Comparison of ENCODE assay signal across 1 cellular context in genomic region chr1:46198026-46198826, GRCh38.
TF ChIP-seq lines count a peak whose summit lies in the region.

TSS of gene POMGNT1 (minus strand) at chr1:46198434. CDS start at chr1:46197821, 613 bp downstream.

TF ChIP-seq in HepG2, 621 proteins besides CTCF, POLR2A, EP300 and RAD21 (continued from another document and continues in another):
- TF ChIP-seq AHDC1 (CRISPR knock-in tag; IDR thresholded peaks at IDR 0.05; ENCODE audit: borderline replicate concordance) = no peak
- no peak for TF ChIP-seq SPEN (CRISPR knock-in tag; IDR thresholded peaks at IDR 0.05; ENCODE audit: low read depth)
- TF ChIP-seq ZSCAN22 (CRISPR knock-in tag; IDR thresholded peaks at IDR 0.05) = peak; percentile 90
- TF ChIP-seq ZBTB7A (CRISPR knock-in tag; IDR thresholded peaks at IDR 0.05) = 0 out of 2 replicates have a peak, but pooled peaks have one; percentile 23
- no peak for TF ChIP-seq HMGA1 (CRISPR knock-in tag; conservative IDR thresholded peaks at IDR 0.05)
- no peak for TF ChIP-seq TBL1XR1 (IDR thresholded peaks at IDR 0.05; ENCODE audit: borderline replicate concordance, low read length, partially characterized antibody)
- TF ChIP-seq ZNF275 (CRISPR knock-in tag; IDR thresholded peaks at IDR 0.05; ENCODE audit: borderline replicate concordance) = peak; percentile 71; the same call in 1 of the 2 replicates
- peak; percentile 62; the same call in 1 of the 2 replicates for TF ChIP-seq UBTF (CRISPR knock-in tag; IDR thresholded peaks at IDR 0.05)
- no peak for TF ChIP-seq PBX3 (CRISPR knock-in tag; IDR thresholded peaks at IDR 0.05; ENCODE audit: borderline replicate concordance)
- TF ChIP-seq ZNF574 (CRISPR knock-in tag; IDR thresholded peaks at IDR 0.05) = peak; percentile 50; the same call in 1 of the 2 replicates
- TF ChIP-seq MEIS1 (CRISPR knock-in tag; IDR thresholded peaks at IDR 0.05; ENCODE audit: borderline replicate concordance) = peak; percentile 4; the same call in 1 of the 2 replicates
- 0 out of 2 replicates have a peak, but pooled peaks have one; percentile 41 for TF ChIP-seq ZNF556 (CRISPR knock-in tag; IDR thresholded peaks at IDR 0.05; ENCODE audit: borderline replicate concordance)
- TF ChIP-seq YEATS2 (CRISPR knock-in tag; IDR thresholded peaks at IDR 0.05; ENCODE audit: borderline replicate concordance) = no peak
- TF ChIP-seq IKZF5 (CRISPR knock-in tag; IDR thresholded peaks at IDR 0.05) = peak; percentile 20; the same call in 1 of the 2 replicates
- TF ChIP-seq ZIK1 (CRISPR knock-in tag; IDR thresholded peaks at IDR 0.05; ENCODE audit: borderline replicate concordance, low read depth) = 0 out of 2 replicates have a peak, but pooled peaks have one; percentile 28
- no peak for TF ChIP-seq HOXD1 (CRISPR knock-in tag; IDR thresholded peaks at IDR 0.05)
- 0 out of 2 replicates have a peak, but pooled peaks have one; percentile 14 for TF ChIP-seq FOXO1 (CRISPR knock-in tag; IDR thresholded peaks at IDR 0.05)
- TF ChIP-seq MEIS2 (CRISPR knock-in tag; IDR thresholded peaks at IDR 0.05) = peak; percentile 74; the same call in 1 of the 2 replicates
- peak; percentile 38; the same call in 1 of the 2 replicates for TF ChIP-seq ISL2 (CRISPR knock-in tag; IDR thresholded peaks at IDR 0.05)
- TF ChIP-seq ZNF382 (CRISPR knock-in tag; IDR thresholded peaks at IDR 0.05; ENCODE audit: borderline replicate concordance) = no peak
- TF ChIP-seq HNF1B (CRISPR knock-in tag; IDR thresholded peaks at IDR 0.05) = 0 out of 2 replicates have a peak, but pooled peaks have one; percentile 8
- TF ChIP-seq RXRA (CRISPR knock-in tag; IDR thresholded peaks at IDR 0.05) = peak; percentile 28; the same call in 1 of the 2 replicates
- TF ChIP-seq ZBTB1 (CRISPR knock-in tag; IDR thresholded peaks at IDR 0.05; ENCODE audit: borderline replicate concordance) = no peak
- TF ChIP-seq KAT8 (CRISPR knock-in tag; IDR thresholded peaks at IDR 0.05) = peak; percentile 53; the same call in 1 of the 2 replicates
- TF ChIP-seq ZMYM4 (CRISPR knock-in tag; IDR thresholded peaks at IDR 0.05) = no peak
- 0 out of 2 replicates have a peak, but pooled peaks have one; percentile 15 for TF ChIP-seq NR0B2 (CRISPR knock-in tag; IDR thresholded peaks at IDR 0.05)
- TF ChIP-seq ZNF335 (CRISPR knock-in tag; IDR thresholded peaks at IDR 0.05) = no peak
- peak; percentile 52; the same call in 1 of the 2 replicates for TF ChIP-seq ZFP91 (CRISPR knock-in tag; IDR thresholded peaks at IDR 0.05; ENCODE audit: borderline replicate concordance)
- TF ChIP-seq KDM1A (CRISPR knock-in tag; IDR thresholded peaks at IDR 0.05) = 0 out of 2 replicates have a peak, but pooled peaks have one; percentile 1
- no peak for TF ChIP-seq SRSF9 (IDR thresholded peaks at IDR 0.05; ENCODE audit: borderline replicate concordance, insufficient read depth, low read depth, low read length, poor library complexity, severe bottlenecking)
- TF ChIP-seq ZNF598 (CRISPR knock-in tag; IDR thresholded peaks at IDR 0.05; ENCODE audit: borderline replicate concordance) = no peak
- TF ChIP-seq PAXIP1 (CRISPR knock-in tag; conservative IDR thresholded peaks at IDR 0.05) = peak; percentile 7; the same call in 1 of the 2 replicates
